In the genomic region with DNA sequence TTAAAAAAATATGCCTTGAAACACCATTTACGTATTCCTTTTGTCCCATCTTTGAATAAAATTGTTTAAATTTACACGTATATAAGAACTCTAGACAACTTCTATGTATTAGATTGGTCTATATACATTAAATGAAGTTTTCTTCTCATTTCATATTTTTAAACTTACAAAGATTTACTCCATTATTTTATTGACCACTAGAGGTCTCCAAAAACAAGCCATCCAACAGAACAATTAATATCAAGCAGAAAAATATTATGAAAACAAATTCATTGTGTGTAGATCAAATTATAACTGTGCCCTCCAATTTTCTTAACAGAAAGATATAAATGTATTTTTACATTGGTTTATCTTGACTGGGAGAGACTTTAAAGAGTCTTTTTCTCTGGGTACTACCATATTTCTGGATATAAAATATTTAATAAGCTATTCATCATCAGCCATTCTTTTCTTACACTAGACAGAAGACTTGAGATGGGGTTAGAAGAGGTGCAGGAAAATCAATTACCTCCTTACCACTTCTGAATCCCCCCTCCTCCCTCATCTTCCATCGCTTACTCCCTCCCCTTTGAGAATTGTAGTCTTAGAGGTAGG, we compare ENCODE assay signal across 1 cellular context.
A peak's percentile ranks its signal among the peaks of the same experiment; 100 is the strongest.
TF ChIP-seq lines count a peak whose summit lies in the region.

No MANE protein-coding gene starts in this region.

TF ChIP-seq in K562, 482 proteins besides CTCF, POLR2A, EP300 and RAD21 (continued from another document):
- TF ChIP-seq VEZF1 (CRISPR knock-in tag; IDR thresholded peaks at IDR 0.05): no peak
- TF ChIP-seq ARID3A (IDR thresholded peaks at IDR 0.05; ENCODE audit: borderline replicate concordance, low read depth, low read length): 0 out of 2 replicates have a peak, but pooled peaks have one; percentile 23
- TF ChIP-seq PHF8 (IDR thresholded peaks at IDR 0.05; ENCODE audit: borderline replicate concordance, low read length): no peak
